Comparison of ENCODE assay signal across 9 cellular contexts in the genomic region with DNA sequence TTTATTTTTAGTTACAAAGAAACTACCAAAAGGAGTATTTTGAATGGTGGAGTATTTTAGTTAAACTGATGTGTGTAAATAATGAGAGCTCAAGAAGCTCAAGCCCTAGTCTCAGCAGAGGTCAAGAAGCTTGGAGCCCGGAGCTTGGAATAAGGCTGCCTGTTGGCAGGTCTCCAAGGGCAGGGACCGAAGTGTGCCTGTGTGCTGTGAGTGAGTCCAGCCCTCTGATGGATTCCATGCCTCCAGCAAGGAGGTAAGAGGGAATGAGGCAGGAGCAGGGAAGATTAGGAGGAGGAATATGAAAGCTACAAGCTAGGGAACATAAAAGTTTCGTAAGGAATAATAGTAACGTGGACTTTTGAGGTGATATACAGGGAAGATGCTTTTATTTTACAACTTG. TPM values are rescaled to one million over a fixed set of nuclear protein-coding genes. Genes with fewer than 3 reads are reported as not detected.
DNase-seq lines count a peak whose midpoint lies in the region; ATAC-seq, FAIRE-seq and TF ChIP-seq lines count a peak whose summit lies in the region.
"Had no signal": no experiment of that assay in that cellular context is flagged by ENCODE, and none has a peak within 500 bp of the region (broad histone marks: within the 10 kb centered on the region; RNA-seq: fewer than 3 reads in every experiment).

No MANE protein-coding gene starts in this region.

- H3K4me1 ChIP-seq in HEK293 (ENCODE audit: control insufficient read depth, insufficient read depth, low read length) (peaks cover 27% of the 10 kb centered on the region), ascending aorta (peaks cover 13 to 19% of the 10 kb centered on the region in 2 donors), skeletal muscle satellite cell (ENCODE audit: control insufficient read depth, insufficient read depth, low read length) (peaks cover 37% of the 10 kb centered on the region)

- H3K36me3 Mint-ChIP-seq in activated naive CD4-positive, alpha-beta T cell treated with anti-CD3 and anti-CD28 coated beads for 36 hours (ENCODE audit: low read depth), result peaks cover 15% of the 10 kb centered on the region
- H3K36me3 Mint-ChIP-seq in activated naive CD4-positive, alpha-beta T cell treated with anti-CD3 and anti-CD28 coated beads, Interleukin-2, amount 10 ng/mL, durations not matched to agents 7 days and 5 days, result peaks cover 32% of the 10 kb centered on the region

- peaks cover 61% of the 10 kb centered on the region for H3K4me1 Mint-ChIP-seq in activated naive CD4-positive, alpha-beta T cell treated with anti-CD3 and anti-CD28 coated beads for 36 hours (ENCODE audit: low read depth)
- H3K4me1 Mint-ChIP-seq in activated naive CD4-positive, alpha-beta T cell treated with anti-CD3 and anti-CD28 coated beads, Interleukin-2, amount 10 ng/mL, durations not matched to agents 7 days and 5 days, result peaks cover 57% of the 10 kb centered on the region

- DNase-seq in ascending aorta (ENCODE audit: low spot score in 2 of 2) (no peak), hepatic stellate cell (ENCODE audit: low spot score) (peak; percentile 31), HTR-8/SVneo (ENCODE audit: insufficient read length, low spot score) (no peak)
- DNase-seq in activated naive CD4-positive, alpha-beta T cell treated with anti-CD3 and anti-CD28 coated beads for 36 hours, result no peak
- DNase-seq in activated naive CD4-positive, alpha-beta T cell treated with anti-CD3 and anti-CD28 coated beads, Interleukin-2, amount 10 ng/mL, durations not matched to agents 7 days and 5 days, result no peak

- ATAC-seq in GM19035 (IDR thresholded peaks at IDR 0.05; ENCODE audit: unreplicated experiment), result no peak

- H3K27me3 ChIP-seq in ascending aorta, result no peaks in the 10 kb centered on the region
- H3K27me3 ChIP-seq in skeletal muscle satellite cell (ENCODE audit: control insufficient read depth, insufficient read depth, low read length), result no peaks in the 10 kb centered on the region
- H3K27me3 ChIP-seq: neutrophil had no signal

- no peak overlapping the region for H3K27ac Mint-ChIP-seq in activated naive CD4-positive, alpha-beta T cell treated with anti-CD3 and anti-CD28 coated beads for 36 hours
- H3K27ac Mint-ChIP-seq in activated naive CD4-positive, alpha-beta T cell treated with anti-CD3 and anti-CD28 coated beads, Interleukin-2, amount 10 ng/mL, durations not matched to agents 7 days and 5 days, result no peak overlapping the region

- intact Hi-C loops in ascending aorta (cut with DNase I), result loop anchor here (10.0 kb wide), 3 partner anchors 722 to 1852 kb away; partner anchors contain the start of genes CACUL1, PRDX3 and RAB11FIP2
- intact Hi-C loops in activated naive CD4-positive, alpha-beta T cell treated with anti-CD3 and anti-CD28 coated beads for 36 hours (cut with micrococcal nuclease), result loop anchor here (10.0 kb wide), 1 partner anchor 958 kb away; the partner anchor contains the start of gene WDR11

- H3K9me3 ChIP-seq in HEK293 (ENCODE audit: control insufficient read depth, insufficient read depth, low read depth, low read length), result no peaks in the 10 kb centered on the region
- no peaks in the 10 kb centered on the region for H3K9me3 ChIP-seq in ascending aorta
- H3K9me3 ChIP-seq in skeletal muscle satellite cell (replicated peaks; ENCODE audit: low read length), result no peaks in the 10 kb centered on the region
- H3K9me3 ChIP-seq: neutrophil had no signal

- H3K9me3 Mint-ChIP-seq in activated naive CD4-positive, alpha-beta T cell treated with anti-CD3 and anti-CD28 coated beads for 36 hours, result no peaks in the 10 kb centered on the region
- no peaks in the 10 kb centered on the region for H3K9me3 Mint-ChIP-seq in activated naive CD4-positive, alpha-beta T cell treated with anti-CD3 and anti-CD28 coated beads, Interleukin-2, amount 10 ng/mL, durations not matched to agents 7 days and 5 days

- H3K36me3 ChIP-seq in HEK293 (ENCODE audit: control insufficient read depth in 2 of 2, insufficient read depth in 1 of 2, low read length in 2 of 2) (peaks cover 30 to 40% of the 10 kb centered on the region in 2 experiments), ascending aorta (peaks cover 5 to 12% of the 10 kb centered on the region in 2 donors), skeletal muscle satellite cell (ENCODE audit: insufficient read depth, low read length) (peaks cover 34% of the 10 kb centered on the region)

- peak overlapping the region; percentile 72 for H3K4me2 ChIP-seq in skeletal muscle satellite cell (ENCODE audit: low read length)

- CTCF ChIA-PET in HEK293 (lab: Yijun Ruan, JAX), result interaction anchor here (0.8 kb wide), 1 partner anchor 146 kb away, joined by 5 read pairs; no protein-coding TSS in a partner anchor
- CTCF ChIA-PET in activated naive CD4-positive, alpha-beta T cell treated with anti-CD3 and anti-CD28 coated beads for 36 hours (lab: Charles Lee), result interaction anchor here (0.6 to 0.7 kb wide), 2 partner anchors 24 to 193 kb away, joined by 3 to 5 read pairs; partner anchors contain the start of gene MCMBP
- CTCF ChIA-PET in activated naive CD4-positive, alpha-beta T cell treated with anti-CD3 and anti-CD28 coated beads, Interleukin-2, amount 10 ng/mL, durations not matched to agents 7 days and 5 days (lab: Charles Lee), result no interaction called here

- no peak overlapping the region for H3K4me3 Mint-ChIP-seq in activated naive CD4-positive, alpha-beta T cell treated with anti-CD3 and anti-CD28 coated beads for 36 hours
- H3K4me3 Mint-ChIP-seq in activated naive CD4-positive, alpha-beta T cell treated with anti-CD3 and anti-CD28 coated beads, Interleukin-2, amount 10 ng/mL, durations not matched to agents 7 days and 5 days, result no peak overlapping the region

- no peak for TF ChIP-seq CTCF in HEK293 (tag by site-specific recombination; IDR thresholded peaks at IDR 0.05)
- no peak for TF ChIP-seq CTCF in ascending aorta (IDR thresholded peaks at IDR 0.05)

- no peak for FAIRE-seq in HTR-8/SVneo (lab: Jason Lieb, UNC)

- H3K27me3 Mint-ChIP-seq in activated naive CD4-positive, alpha-beta T cell treated with anti-CD3 and anti-CD28 coated beads for 36 hours (ENCODE audit: low read depth), result no peaks in the 10 kb centered on the region
- peaks cover 3% of the 10 kb centered on the region for H3K27me3 Mint-ChIP-seq in activated naive CD4-positive, alpha-beta T cell treated with anti-CD3 and anti-CD28 coated beads, Interleukin-2, amount 10 ng/mL, durations not matched to agents 7 days and 5 days

- H3K4me3 ChIP-seq in HEK293 (ENCODE audit: low read depth, low read length), result no peak overlapping the region
- H3K4me3 ChIP-seq in ascending aorta, result no peak overlapping the region
- H3K4me3 ChIP-seq in skeletal muscle satellite cell (ENCODE audit: low read length), result peak overlapping the region; percentile 35

- POLR2A ChIA-PET in HEK293 (lab: Yijun Ruan, JAX), result interaction anchor here (0.7 to 0.9 kb wide), 3 partner anchors 24 to 60 kb away, joined by 3 read pairs; partner anchors contain the start of gene MCMBP

- peak overlapping the region; percentile 32 for H3K9ac ChIP-seq in skeletal muscle satellite cell (ENCODE audit: low read depth, low read length)

- H3K27ac ChIP-seq in HEK293 (ENCODE audit: extremely low read depth, low read depth, low read length) (no peak overlapping the region), ascending aorta (peak overlapping the region; percentile 1 to 62)
- H3K27ac ChIP-seq: neutrophil had no signal

TF ChIP-seq in HEK293, 187 proteins besides CTCF, POLR2A, EP300 and RAD21 (continues in another document):
- TF ChIP-seq ZNF514 (tag by site-specific recombination; IDR thresholded peaks at IDR 0.05) (no peak), PRDM1 (tag by site-specific recombination; IDR thresholded peaks at IDR 0.05) (peak; percentile 61; the same call in 1 of the 2 replicates), ZBTB7A (tag by site-specific recombination; IDR thresholded peaks at IDR 0.05; ENCODE audit: low read depth) (no peak), ZNF174 (tag by site-specific recombination; IDR thresholded peaks at IDR 0.05) (no peak), ZNF555 (tag by site-specific recombination; conservative IDR thresholded peaks at IDR 0.05) (no peak), ZNF24 (tag by site-specific recombination; IDR thresholded peaks at IDR 0.05) (no peak), ZBTB17 (tag by site-specific recombination; IDR thresholded peaks at IDR 0.05) (peak; percentile 54), ZNF600 (tag by site-specific recombination; IDR thresholded peaks at IDR 0.05) (0 out of 2 replicates have a peak, but pooled peaks have one; percentile 25), ZNF175 (tag by site-specific recombination; IDR thresholded peaks at IDR 0.05) (no peak), ZNF302 (tag by site-specific recombination; IDR thresholded peaks at IDR 0.05; ENCODE audit: low read depth) (no peak)
- TF ChIP-seq, protein P1, sequence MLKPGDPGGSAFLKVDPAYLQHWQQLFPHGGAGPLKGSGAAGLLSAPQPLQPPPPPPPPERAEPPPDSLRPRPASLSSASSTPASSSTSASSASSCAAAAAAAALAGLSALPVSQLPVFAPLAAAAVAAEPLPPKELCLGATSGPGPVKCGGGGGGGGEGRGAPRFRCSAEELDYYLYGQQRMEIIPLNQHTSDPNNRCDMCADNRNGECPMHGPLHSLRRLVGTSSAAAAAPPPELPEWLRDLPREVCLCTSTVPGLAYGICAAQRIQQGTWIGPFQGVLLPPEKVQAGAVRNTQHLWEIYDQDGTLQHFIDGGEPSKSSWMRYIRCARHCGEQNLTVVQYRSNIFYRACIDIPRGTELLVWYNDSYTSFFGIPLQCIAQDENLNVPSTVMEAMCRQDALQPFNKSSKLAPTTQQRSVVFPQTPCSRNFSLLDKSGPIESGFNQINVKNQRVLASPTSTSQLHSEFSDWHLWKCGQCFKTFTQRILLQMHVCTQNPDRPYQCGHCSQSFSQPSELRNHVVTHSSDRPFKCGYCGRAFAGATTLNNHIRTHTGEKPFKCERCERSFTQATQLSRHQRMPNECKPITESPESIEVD (tag by site-specific recombination; IDR thresholded peaks at IDR 0.05), result peak; percentile 54; the same call in 1 of the 2 replicates
- TF ChIP-seq, protein P2, sequence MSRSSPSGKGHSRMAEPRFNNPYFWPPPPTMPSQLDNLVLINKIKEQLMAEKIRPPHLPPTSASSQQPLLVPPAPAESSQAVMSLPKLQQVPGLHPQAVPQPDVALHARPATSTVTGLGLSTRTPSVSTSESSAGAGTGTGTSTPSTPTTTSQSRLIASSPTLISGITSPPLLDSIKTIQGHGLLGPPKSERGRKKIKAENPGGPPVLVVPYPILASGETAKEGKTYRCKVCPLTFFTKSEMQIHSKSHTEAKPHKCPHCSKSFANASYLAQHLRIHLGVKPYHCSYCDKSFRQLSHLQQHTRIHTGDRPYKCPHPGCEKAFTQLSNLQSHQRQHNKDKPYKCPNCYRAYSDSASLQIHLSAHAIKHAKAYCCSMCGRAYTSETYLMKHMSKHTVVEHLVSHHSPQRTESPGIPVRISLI (tag by site-specific recombination; IDR thresholded peaks at IDR 0.05), result no peak

RNA-seq across cellular contexts. Expression of gene SEC23IP, which starts 4.4 kb away (rescaled TPM):
- 17.1 TPM for total RNA-seq in ascending aorta
- 21.8 and 33.5 TPM in 2 replicates for total RNA-seq in skeletal muscle satellite cell (2012; rRNA removed)
- 10 to 100 TPM; 49.0 to 55.2 TPM for total RNA-seq in activated naive CD4-positive, alpha-beta T cell treated with anti-CD3 and anti-CD28 coated beads for 36 hours

RNA-seq across cellular contexts. Expression of gene MCMBP, which starts 24.3 kb away (rescaled TPM):
- total RNA-seq in ascending aorta, result 29.4 TPM
- total RNA-seq in skeletal muscle satellite cell (2012; rRNA removed), result 51.5 and 58.5 TPM in 2 replicates
- 10 to 100 TPM; 76.9 to 77.7 TPM for total RNA-seq in activated naive CD4-positive, alpha-beta T cell treated with anti-CD3 and anti-CD28 coated beads for 36 hours
